Comparison of ENCODE assay signal across 8 cellular contexts in the genomic region with DNA sequence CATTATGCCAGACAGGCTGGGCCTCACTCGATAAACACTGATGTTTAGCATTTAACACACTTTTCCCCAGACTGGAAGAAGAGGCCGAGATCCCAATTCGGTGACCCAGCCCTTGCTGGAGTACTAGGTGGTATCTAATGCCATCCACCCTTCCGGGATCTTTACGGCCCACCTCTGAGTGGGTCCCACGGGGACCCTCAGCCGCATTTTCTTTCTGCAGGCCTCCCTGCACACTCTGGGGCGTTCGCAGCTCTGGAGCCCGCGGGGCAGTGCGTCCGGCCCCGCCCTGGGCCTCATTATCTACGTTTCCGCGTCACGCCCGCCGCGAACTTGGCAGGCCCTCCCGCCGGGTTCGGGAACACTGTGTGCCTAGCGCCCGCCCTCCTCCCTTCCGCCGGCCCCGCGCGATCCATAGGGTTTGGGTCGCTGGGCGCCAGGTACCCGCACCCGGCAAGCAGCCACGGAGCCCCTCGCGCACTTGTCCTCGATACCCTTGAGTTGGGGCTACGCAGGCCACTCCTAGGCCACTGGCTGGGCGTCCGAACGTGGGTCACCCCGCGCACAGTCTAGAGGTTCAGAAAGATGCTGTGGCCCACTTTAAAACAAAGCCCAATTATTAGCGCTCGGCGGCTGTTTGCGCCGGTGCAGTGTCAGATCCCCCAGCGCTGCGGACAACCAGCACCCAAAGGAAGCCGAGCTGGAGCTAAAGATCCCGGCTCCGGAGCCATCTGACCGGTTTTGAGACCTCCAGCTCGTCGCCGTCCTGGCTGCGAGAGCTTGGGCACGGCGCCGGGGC. TPM values are rescaled to one million over a fixed set of nuclear protein-coding genes. Genes with fewer than 3 reads are reported as not detected.
DNase-seq lines count a peak whose midpoint lies in the region; ATAC-seq and TF ChIP-seq lines count a peak whose summit lies in the region.

No MANE protein-coding gene starts in this region.

- ATAC-seq in HG02588 (IDR thresholded peaks at IDR 0.05; ENCODE audit: unreplicated experiment), result no peak

- no peaks in the 10 kb centered on the region for H3K27me3 ChIP-seq in liver (ENCODE audit: control insufficient read depth in 4 of 4, insufficient read depth in 4 of 4, low read length in 3 of 4)

- H3K9me3 ChIP-seq in liver (ENCODE audit: control insufficient read depth in 4 of 4, low read length in 3 of 4), result no peaks in the 10 kb centered on the region

- H3K27ac ChIP-seq in coronary artery, result peak overlapping the region; percentile 95 to 97
- peak overlapping the region; percentile 83 to 90 for H3K27ac ChIP-seq in liver (ENCODE audit: low read depth in 1 of 2, low read length in 2 of 2)

- WGBS in liver, result 9% methylated on average over 63 of the region's 63 CpGs

- H3K4me3 ChIP-seq in AG10803 (ENCODE audit: low read length) (peak overlapping the region; percentile 71), coronary artery (peak overlapping the region; percentile 94), liver (ENCODE audit: low read depth in 1 of 3, low read length in 3 of 3) (peak overlapping the region; percentile 66 to 77 (median 71))

- H3K4me1 ChIP-seq in liver (ENCODE audit: control insufficient read depth in 4 of 4, insufficient read depth in 4 of 4, low read length in 3 of 4), result peaks cover 4 to 16% (median 8%) of the 10 kb centered on the region in 4 donors

- no peak for TF ChIP-seq RAD21 in liver (IDR thresholded peaks at IDR 0.05)

- peak overlapping the region; percentile 54 to 86 for H3K9ac ChIP-seq in liver (ENCODE audit: low read depth in 1 of 2, low read length in 2 of 2)

- TF ChIP-seq CTCF in AG10803 (conservative IDR thresholded peaks at IDR 0.05; ENCODE audit: low read length), result no peak
- TF ChIP-seq CTCF in coronary artery (IDR thresholded peaks at IDR 0.05), result no peak
- no peak for TF ChIP-seq CTCF in liver (IDR thresholded peaks at IDR 0.05; ENCODE audit: low read depth, low read length, missing input control)

- DNase-seq in AG10803 (ENCODE audit: low read depth), result peak; percentile 64
- DNase-seq in LoVo (ENCODE audit: low spot score), result peak; percentile 81
- peak; percentile 80 for DNase-seq in activated CD4-positive, alpha-beta T cell treated with anti-CD3 and anti-CD28 coated beads for 48 hours
- peak; percentile 96 for DNase-seq in coronary artery (ENCODE audit: low spot score)
- DNase-seq in stimulated activated CD4-positive, alpha-beta T cell treated with anti-CD3 and anti-CD28 coated beads, Interleukin-1b, Interleukin-23, amount 100 ng/mL, for 48 hours, result peak; percentile 68
- DNase-seq in GM19240 (ENCODE audit: insufficient read length, low spot score), result no peak

- no peaks in the 10 kb centered on the region for H3K36me3 ChIP-seq in liver (ENCODE audit: control insufficient read depth in 4 of 4, insufficient read depth in 3 of 4, low read depth in 1 of 4, low read length in 3 of 4)

TF ChIP-seq in liver, 16 proteins besides CTCF, POLR2A, EP300 and RAD21:
- no peak for TF ChIP-seq MAX (IDR thresholded peaks at IDR 0.05)
- TF ChIP-seq, protein P1, sequence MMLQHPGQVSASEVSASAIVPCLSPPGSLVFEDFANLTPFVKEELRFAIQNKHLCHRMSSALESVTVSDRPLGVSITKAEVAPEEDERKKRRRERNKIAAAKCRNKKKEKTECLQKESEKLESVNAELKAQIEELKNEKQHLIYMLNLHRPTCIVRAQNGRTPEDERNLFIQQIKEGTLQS (IDR thresholded peaks at IDR 0.05), result no peak
- no peak for TF ChIP-seq EGR1 (IDR thresholded peaks at IDR 0.05; ENCODE audit: low read depth in 2 of 2)
- peak in 1 of 2 donors; percentile 40 for TF ChIP-seq GABPA (IDR thresholded peaks at IDR 0.05 in 1 of 2, conservative IDR thresholded peaks at IDR 0.05 in 1 of 2)
- no peak for TF ChIP-seq YY1 (IDR thresholded peaks at IDR 0.05)
- TF ChIP-seq TAF1 (conservative IDR thresholded peaks at IDR 0.05), result no peak
- TF ChIP-seq, protein P2, sequence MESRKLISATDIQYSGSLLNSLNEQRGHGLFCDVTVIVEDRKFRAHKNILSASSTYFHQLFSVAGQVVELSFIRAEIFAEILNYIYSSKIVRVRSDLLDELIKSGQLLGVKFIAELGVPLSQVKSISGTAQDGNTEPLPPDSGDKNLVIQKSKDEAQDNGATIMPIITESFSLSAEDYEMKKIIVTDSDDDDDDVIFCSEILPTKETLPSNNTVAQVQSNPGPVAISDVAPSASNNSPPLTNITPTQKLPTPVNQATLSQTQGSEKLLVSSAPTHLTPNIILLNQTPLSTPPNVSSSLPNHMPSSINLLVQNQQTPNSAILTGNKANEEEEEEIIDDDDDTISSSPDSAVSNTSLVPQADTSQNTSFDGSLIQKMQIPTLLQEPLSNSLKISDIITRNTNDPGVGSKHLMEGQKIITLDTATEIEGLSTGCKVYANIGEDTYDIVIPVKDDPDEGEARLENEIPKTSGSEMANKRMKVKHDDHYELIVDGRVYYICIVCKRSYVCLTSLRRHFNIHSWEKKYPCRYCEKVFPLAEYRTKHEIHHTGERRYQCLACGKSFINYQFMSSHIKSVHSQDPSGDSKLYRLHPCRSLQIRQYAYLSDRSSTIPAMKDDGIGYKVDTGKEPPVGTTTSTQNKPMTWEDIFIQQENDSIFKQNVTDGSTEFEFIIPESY (IDR thresholded peaks at IDR 0.05), result no peak
- no peak for TF ChIP-seq FOXA2 (IDR thresholded peaks at IDR 0.05)
- peak in 1 of 2 donors; percentile 19 for TF ChIP-seq RXRA (IDR thresholded peaks at IDR 0.05)
- peak; percentile 76 for TF ChIP-seq SP1 (IDR thresholded peaks at IDR 0.05)

RNA-seq across cellular contexts. Expression of gene EVA1C, which starts 0.9 kb away (rescaled TPM):
- 1 to 10 TPM in 1 of 2 donors, under 1 TPM in 1; 0.47 to 3.3 TPM for total RNA-seq in liver
- 1 to 10 TPM; 1.8 to 3.1 TPM for polyA plus RNA-seq in liver

RNA-seq across cellular contexts. Expression of gene URB1, which starts 18.8 kb away (rescaled TPM):
- total RNA-seq in liver, result 10 to 100 TPM in 1 of 2 donors, 1 to 10 TPM in 1; 9.6 to 14.5 TPM
- polyA plus RNA-seq in liver, result 1 to 10 TPM; 2.8 to 4.6 TPM
